ENCODE assay signal across 11 cellular contexts in the genomic region with DNA sequence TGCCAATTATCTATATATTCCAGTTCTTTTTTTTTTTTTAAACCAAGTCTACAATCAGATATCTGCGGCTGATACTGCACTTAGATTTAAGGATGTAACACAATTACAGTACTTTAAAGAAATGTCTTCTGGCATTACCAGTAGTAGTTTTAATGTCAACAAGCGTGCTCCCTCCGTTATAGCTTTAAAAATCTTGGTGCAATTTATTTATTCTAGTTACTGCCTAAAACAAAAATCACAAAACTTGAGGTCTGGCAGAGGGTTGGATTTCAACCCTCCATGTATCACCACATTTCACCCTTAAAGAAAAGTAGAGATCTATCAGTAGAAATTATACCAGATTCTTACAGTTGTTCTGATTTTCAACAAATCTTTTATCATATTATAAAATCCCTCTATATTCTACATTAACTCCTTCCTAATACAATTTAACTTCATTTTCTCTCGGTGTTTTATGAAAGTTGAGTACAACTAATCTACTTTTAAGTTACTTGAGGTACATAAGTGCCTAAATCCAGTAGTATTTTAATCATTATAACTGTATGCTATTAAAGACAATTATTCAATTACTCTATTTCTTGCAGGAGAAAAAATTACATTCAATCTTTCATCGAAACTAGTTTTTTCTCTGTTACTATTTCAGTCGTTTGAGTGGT. TPM values are rescaled to one million over a fixed set of nuclear protein-coding genes. Genes with fewer than 3 reads are reported as not detected.
DNase-seq lines count a peak whose midpoint lies in the region; ATAC-seq, FAIRE-seq and TF ChIP-seq lines count a peak whose summit lies in the region.
"Had no signal": no experiment of that assay in that cellular context is flagged by ENCODE, and none has a peak within 500 bp of the region (broad histone marks: within the 10 kb centered on the region; RNA-seq: fewer than 3 reads in every experiment).

No MANE protein-coding gene starts in this region.

- POLR2A ChIA-PET in activated CD4-positive, alpha-beta T cell treated with anti-CD3 and anti-CD28 coated beads for 36 hours (lab: Charles Lee) = interaction anchor here (0.6 kb wide), 1 partner anchor 194 kb away, joined by 3 read pairs; no protein-coding TSS in a partner anchor
- POLR2A ChIA-PET in endothelial cell of umbilical vein (lab: Charles Lee) = no interaction called here

- H3K27me3 Mint-ChIP-seq in activated CD4-positive, alpha-beta T cell treated with anti-CD3 and anti-CD28 coated beads for 36 hours = peaks cover 10% of the 10 kb centered on the region
- no peaks in the 10 kb centered on the region for H3K27me3 Mint-ChIP-seq in chondrocyte (ENCODE audit: low read depth)

- H3K27ac ChIP-seq in OCI-LY3 (ENCODE audit: low read length) (peak overlapping the region; percentile 89), endothelial cell of umbilical vein (ENCODE audit: insufficient read depth, low read depth, low read length) (peak overlapping the region; percentile 52)

- CTCF ChIA-PET in activated CD4-positive, alpha-beta T cell treated with anti-CD3 and anti-CD28 coated beads for 36 hours (lab: Charles Lee) = interaction anchor here (0.7 to 1.4 kb wide), 6 partner anchors 15 to 141 kb away, joined by 3 to 4 read pairs (median 3); no protein-coding TSS in a partner anchor
- CTCF ChIA-PET in endothelial cell of umbilical vein (lab: Charles Lee) = interaction anchor here (1.2 to 1.3 kb wide), 2 partner anchors 140 to 142 kb away, joined by 3 to 4 read pairs; no protein-coding TSS in a partner anchor

- peak overlapping the region; percentile 99 for H3K4me3 ChIP-seq in OCI-LY3 (ENCODE audit: low read length)
- peak overlapping the region in 1 of 3 experiments; percentile 36 for H3K4me3 ChIP-seq in endothelial cell of umbilical vein (replicated peaks in 1 of 3; ENCODE audit: insufficient read depth in 1 of 3, low read depth in 1 of 3, low read length in 3 of 3)
- H3K4me3 ChIP-seq in skeletal muscle satellite cell (ENCODE audit: low read length) = peak overlapping the region; percentile 32

- no peak for ATAC-seq in activated CD4-positive, alpha-beta T cell treated with anti-CD3 and anti-CD28 coated beads for 36 hours
- ATAC-seq in HG02678 (IDR thresholded peaks at IDR 0.05; ENCODE audit: unreplicated experiment) (no peak), HG03442 (IDR thresholded peaks at IDR 0.05; ENCODE audit: unreplicated experiment) (no peak)

- H3K4me3 Mint-ChIP-seq in activated CD4-positive, alpha-beta T cell treated with anti-CD3 and anti-CD28 coated beads for 36 hours = peak overlapping the region; percentile 96
- no peak overlapping the region for H3K4me3 Mint-ChIP-seq in chondrocyte (ENCODE audit: unreplicated experiment)

- H3K36me3 Mint-ChIP-seq in activated CD4-positive, alpha-beta T cell treated with anti-CD3 and anti-CD28 coated beads for 36 hours (ENCODE audit: low read depth) = peaks cover 6% of the 10 kb centered on the region
- no peaks in the 10 kb centered on the region for H3K36me3 Mint-ChIP-seq in chondrocyte (ENCODE audit: low read depth)

- no peaks in the 10 kb centered on the region for H3K9me3 ChIP-seq in OCI-LY3 (ENCODE audit: insufficient read depth, low read length)
- no peaks in the 10 kb centered on the region for H3K9me3 ChIP-seq in endothelial cell of umbilical vein (replicated peaks; ENCODE audit: control insufficient read depth, insufficient read depth, low read length)
- no peaks in the 10 kb centered on the region for H3K9me3 ChIP-seq in skeletal muscle satellite cell (replicated peaks; ENCODE audit: low read length)

- no peaks in the 10 kb centered on the region for H3K27me3 ChIP-seq in OCI-LY3 (ENCODE audit: low read depth, low read length)
- no peaks in the 10 kb centered on the region for H3K27me3 ChIP-seq in endothelial cell of umbilical vein (ENCODE audit: control insufficient read depth in 2 of 2, insufficient read depth in 2 of 2, low read length in 2 of 2)
- H3K27me3 ChIP-seq in skeletal muscle satellite cell (ENCODE audit: control insufficient read depth, insufficient read depth, low read length) = no peaks in the 10 kb centered on the region

- dilution Hi-C loops in endothelial cell of umbilical vein (cut with MboI; ENCODE audit: extremely low pct_ligation_motif_present, low sequenced_read_pairs) = no loop called here

- H3K79me2 ChIP-seq in OCI-LY3 (ENCODE audit: low read length) (peaks cover 48% of the 10 kb centered on the region), endothelial cell of umbilical vein (ENCODE audit: control insufficient read depth, insufficient read depth, low read length) (peaks cover 29% of the 10 kb centered on the region)

- H3K4me2 ChIP-seq in OCI-LY3 (ENCODE audit: low read length) (peak overlapping the region; percentile 69), endothelial cell of umbilical vein (ENCODE audit: insufficient read depth, low read length) (peak overlapping the region; percentile 99), skeletal muscle satellite cell (ENCODE audit: low read length) (peak overlapping the region; percentile 66)

- no peaks in the 10 kb centered on the region for H3K9me1 ChIP-seq in endothelial cell of umbilical vein (replicated peaks; ENCODE audit: control insufficient read depth, extremely low read depth, insufficient read depth, low read length)

- DNase-seq in activated CD4-positive, alpha-beta T cell treated with anti-CD3 and anti-CD28 coated beads for 36 hours = no peak
- DNase-seq in activated CD4-positive, alpha-beta T cell treated with anti-CD3 and anti-CD28 coated beads, Interleukin-2, amount 50 U/mL, for 1 hour = no peak
- DNase-seq in endothelial cell of umbilical vein (ENCODE audit: low read depth, low spot score) (no peak), chondrocyte (ENCODE audit: low spot score) (no peak)
- DNase-seq: NCI-H774; stimulated activated CD4-positive, alpha-beta T cell treated with anti-CD3 and anti-CD28 coated beads, Interleukin-2, amount 100 ng/mL, for 24 hours had no signal

- H4K20me1 ChIP-seq in OCI-LY3 (ENCODE audit: insufficient read depth, low read length) (peaks cover 20% of the 10 kb centered on the region), endothelial cell of umbilical vein (replicated peaks; ENCODE audit: control insufficient read depth, extremely low read depth, insufficient read depth, low read length) (no peaks in the 10 kb centered on the region)

- H3K9me3 Mint-ChIP-seq in activated CD4-positive, alpha-beta T cell treated with anti-CD3 and anti-CD28 coated beads for 36 hours (ENCODE audit: low read depth) = no peaks in the 10 kb centered on the region
- no peaks in the 10 kb centered on the region for H3K9me3 Mint-ChIP-seq in chondrocyte (ENCODE audit: low read depth)

- H3K4me1 ChIP-seq in OCI-LY3 (ENCODE audit: low read length) (peaks cover 33% of the 10 kb centered on the region), endothelial cell of umbilical vein (ENCODE audit: control insufficient read depth, extremely low read depth, insufficient read depth, low read length) (peaks cover 43% of the 10 kb centered on the region), skeletal muscle satellite cell (ENCODE audit: control insufficient read depth, insufficient read depth, low read length) (peaks cover 39% of the 10 kb centered on the region)

- H3K9ac ChIP-seq in OCI-LY3 (ENCODE audit: low read length) (peak overlapping the region; percentile 86), endothelial cell of umbilical vein (replicated peaks; ENCODE audit: extremely low read depth, insufficient read depth, low read length) (peak overlapping the region; percentile 18), skeletal muscle satellite cell (ENCODE audit: low read depth, low read length) (no peak overlapping the region)

- TF ChIP-seq CTCF in OCI-LY3 (IDR thresholded peaks at IDR 0.05; ENCODE audit: low read depth, low read length) (no peak), endothelial cell of umbilical vein (IDR thresholded peaks at IDR 0.05; ENCODE audit: extremely low read depth in 1 of 2, insufficient read depth in 1 of 2, low read depth in 1 of 2, low read length in 2 of 2) (no peak), chondrocyte (IDR thresholded peaks at IDR 0.05) (no peak)

- H3K27ac Mint-ChIP-seq in activated CD4-positive, alpha-beta T cell treated with anti-CD3 and anti-CD28 coated beads for 36 hours = peak overlapping the region; percentile 31
- no peak overlapping the region for H3K27ac Mint-ChIP-seq in chondrocyte (ENCODE audit: unreplicated experiment)

- intact Hi-C loops in activated CD4-positive, alpha-beta T cell treated with anti-CD3 and anti-CD28 coated beads for 36 hours (cut with DNase I, micrococcal nuclease) = loop anchor here in 1 of 2 experiments (10.0 kb wide), 3 partner anchors 1329 to 1759 kb away; a partner anchor contains a TSS
- intact Hi-C loops in endothelial cell of umbilical vein (cut with micrococcal nuclease) = loop anchor here (10.0 kb wide), 3 partner anchors 139 to 469 kb away; a partner anchor contains a TSS

- peaks cover 36% of the 10 kb centered on the region for H3K4me1 Mint-ChIP-seq in activated CD4-positive, alpha-beta T cell treated with anti-CD3 and anti-CD28 coated beads for 36 hours
- peaks cover 32% of the 10 kb centered on the region for H3K4me1 Mint-ChIP-seq in chondrocyte (ENCODE audit: low read depth)

- TF ChIP-seq POLR2A in endothelial cell of umbilical vein (IDR thresholded peaks at IDR 0.05; ENCODE audit: low read depth, low read length) = no peak

- BruUV-seq in endothelial cell of umbilical vein (replicated peaks; lab: Mats Ljungman, UMichigan) = no TSS peak

- no peak for FAIRE-seq in endothelial cell of umbilical vein (lab: Jason Lieb, UNC)
- FAIRE-seq: urothelium cell line had no signal

- H3K36me3 ChIP-seq in OCI-LY3 (replicated peaks; ENCODE audit: low read depth, low read length) = no peaks in the 10 kb centered on the region
- no peaks in the 10 kb centered on the region for H3K36me3 ChIP-seq in endothelial cell of umbilical vein (ENCODE audit: control insufficient read depth in 2 of 2, extremely low read depth in 1 of 2, insufficient read depth in 2 of 2, low read length in 2 of 2)
- no peaks in the 10 kb centered on the region for H3K36me3 ChIP-seq in skeletal muscle satellite cell (ENCODE audit: insufficient read depth, low read length)

- H2AFZ ChIP-seq in OCI-LY3 (ENCODE audit: low read depth, low read length) (no peak overlapping the region), endothelial cell of umbilical vein (ENCODE audit: low read depth, low read length) (no peak overlapping the region)

RNA-seq across cellular contexts. Expression of a gene that starts 2.0 kb away (rescaled TPM):
- 10 to 100 TPM; 23.2 to 28.5 TPM for total RNA-seq in activated CD4-positive, alpha-beta T cell treated with anti-CD3 and anti-CD28 coated beads for 36 hours
- total RNA-seq in endothelial cell of umbilical vein (38.0 and 39.5 TPM in 2 replicates), chondrocyte (22.9 to 25.2 TPM (median 23.6 TPM) in 3 replicates)
- 7.0 and 9.2 TPM in 2 replicates for polyA plus RNA-seq in endothelial cell of umbilical vein
- polyA plus RNA-seq in endothelial cell of umbilical vein (2011; cell fraction: cytosol; rRNA removed) = 2.8 and 2.9 TPM in 2 replicates
- polyA plus RNA-seq in endothelial cell of umbilical vein (2011; cell fraction: nucleus; rRNA removed) = 41.6 and 47.1 TPM in 2 replicates
- polyA plus RNA-seq in endothelial cell of umbilical vein (2012) = 7.2 and 10.1 TPM in 2 replicates
- 60.0 and 66.7 TPM in 2 replicates for polyA minus RNA-seq in endothelial cell of umbilical vein
- polyA minus RNA-seq in endothelial cell of umbilical vein (2011; cell fraction: cytosol; rRNA and poly(A)+ RNA removed) = 27.1 TPM
- 112 and 187 TPM in 2 replicates for polyA minus RNA-seq in endothelial cell of umbilical vein (2011; cell fraction: nucleus; rRNA and poly(A)+ RNA removed)
- 26.1 and 26.9 TPM in 2 replicates for total RNA-seq in skeletal muscle satellite cell (2012; rRNA removed)
